ENCODE assay signal across 16 cellular contexts in genomic region chr7:93016681-93017349, GRCh38.
DNase-seq lines count a peak whose midpoint lies in the region; ATAC-seq and TF ChIP-seq lines count a peak whose summit lies in the region.
"Had no signal": no experiment of that assay in that cellular context is flagged by ENCODE, and none has a peak within 500 bp of the region (broad histone marks: within the 10 kb centered on the region; RNA-seq: fewer than 3 reads in every experiment).

No MANE protein-coding gene starts in this region.

- H2BK15ac ChIP-seq in neuronal stem cell (ENCODE audit: low read length), result no peak overlapping the region

- CTCF ChIA-PET in CD8-positive, alpha-beta T cell (lab: Charles Lee), result no interaction called here

- no peak overlapping the region for H3K14ac ChIP-seq in neuronal stem cell (ENCODE audit: low read length)

- H3K9ac ChIP-seq in neuronal stem cell (ENCODE audit: low read depth, low read length, poor library complexity), result no peak overlapping the region

- WGBS in neuronal stem cell (ENCODE audit: extremely low coverage in 2 of 2, insufficient read length in 2 of 2, insufficient replicate concordance in 1 of 2), 2 donors, result no CpG with 5 or more reads among the region's 8 CpGs

- no peak for DNase-seq in CD8-positive, alpha-beta T cell
- DNase-seq in NCI-H2227 treated with DMSO at 0.1 percent for 48 hours (lab: John Stamatoyannopoulos, UW), result peak; percentile 25
- DNase-seq in fibroblast of mammary gland (ENCODE audit: low read depth), result peak; percentile 59
- no peak for DNase-seq in neuronal stem cell (ENCODE audit: low spot score)
- no peak for DNase-seq in activated gamma-delta T cell treated with Interleukin-2 at 50 U/mL for 16 hours
- DNase-seq in NCI-H2081 (lab: John Stamatoyannopoulos, UW), result no peak
- DNase-seq in SKM-1 (lab: John Stamatoyannopoulos, UW; ENCODE audit: unreplicated experiment), result no peak
- DNase-seq: activated B cell treated with CpG ODN at 0.5 μM for 24 hours; NCI-H1092; NCI-H345; nucleus accumbens; stimulated activated naive B cell treated with anti-CD40 and anti-IgM and Interleukin-4, amounts not matched to agents 10 μg/mL and 1 μg/mL and 100 μg/mL, for 72 hours; trophoblast cell had no signal

- H3K27ac Mint-ChIP-seq in CD8-positive, alpha-beta T cell, result peak overlapping the region; percentile 28
- H3K27ac Mint-ChIP-seq: activated B cell treated with CpG ODN at 0.5 μM for 24 hours; activated naive CD4-positive, alpha-beta T cell treated with anti-CD3 and anti-CD28 coated beads for 36 hours had no signal

- no peaks in the 10 kb centered on the region for H3K9me3 ChIP-seq in CD8-positive, alpha-beta T cell (ENCODE audit: low read length)
- H3K9me3 ChIP-seq in neuronal stem cell (replicated peaks in 1 of 2; ENCODE audit: control insufficient read depth in 2 of 2, insufficient read depth in 1 of 2, low read depth in 1 of 2, low read length in 2 of 2), result no peaks in the 10 kb centered on the region

- H3K27ac ChIP-seq in CD8-positive, alpha-beta T cell (ENCODE audit: low read depth, low read length), result no peak overlapping the region
- H3K27ac ChIP-seq in neuronal stem cell (replicated peaks; ENCODE audit: low read length), result peak overlapping the region; percentile 8

- H3K79me1 ChIP-seq in neuronal stem cell (ENCODE audit: low read depth, low read length), result no peaks in the 10 kb centered on the region

- no peak overlapping the region for H4K8ac ChIP-seq in neuronal stem cell (ENCODE audit: low read depth, low read length)

- intact Hi-C loops in CD8-positive, alpha-beta T cell (cut with DNase I, micrococcal nuclease), result no loop called here

- H3K4me1 Mint-ChIP-seq in CD8-positive, alpha-beta T cell (ENCODE audit: low read depth), result peaks cover 13% of the 10 kb centered on the region
- H3K4me1 Mint-ChIP-seq: activated B cell treated with CpG ODN at 0.5 μM for 24 hours had no signal

- no peak overlapping the region for H2BK5ac ChIP-seq in neuronal stem cell (ENCODE audit: low read length)

- H3K27me3 ChIP-seq in CD8-positive, alpha-beta T cell (ENCODE audit: insufficient read depth, low read length), result no peaks in the 10 kb centered on the region
- H3K27me3 ChIP-seq in neuronal stem cell (ENCODE audit: control insufficient read depth in 3 of 3, insufficient read depth in 3 of 3, low read depth in 1 of 3, low read length in 3 of 3), result no peaks in the 10 kb centered on the region

- no peaks in the 10 kb centered on the region for H3K36me3 Mint-ChIP-seq in CD8-positive, alpha-beta T cell
- H3K36me3 Mint-ChIP-seq: stimulated activated naive B cell treated with anti-CD40 and anti-IgM and Interleukin-4, amounts not matched to agents 10 μg/mL and 1 μg/mL and 100 μg/mL, for 72 hours had no signal

- H2BK120ac ChIP-seq in neuronal stem cell (ENCODE audit: low read depth, low read length), result no peak overlapping the region

- POLR2A ChIA-PET in CD8-positive, alpha-beta T cell (lab: Charles Lee), result no interaction called here

- H3K4ac ChIP-seq in neuronal stem cell (ENCODE audit: low read length), result no peak overlapping the region

- no peaks in the 10 kb centered on the region for H3K27me3 Mint-ChIP-seq in CD8-positive, alpha-beta T cell (ENCODE audit: low read depth)
- H3K27me3 Mint-ChIP-seq: activated B cell treated with CpG ODN at 0.5 μM for 24 hours; stimulated activated naive B cell treated with anti-CD40 and anti-IgM and Interleukin-4, amounts not matched to agents 10 μg/mL and 1 μg/mL and 100 μg/mL, for 72 hours had no signal

- H3K9me3 Mint-ChIP-seq in CD8-positive, alpha-beta T cell, result no peaks in the 10 kb centered on the region
- H3K9me3 Mint-ChIP-seq: activated B cell treated with CpG ODN at 0.5 μM for 24 hours; activated naive CD4-positive, alpha-beta T cell treated with anti-CD3 and anti-CD28 coated beads for 36 hours had no signal

- ATAC-seq in CD8-positive, alpha-beta T cell, result no peak
- ATAC-seq in HG02884 (IDR thresholded peaks at IDR 0.05; ENCODE audit: unreplicated experiment), result no peak

- no peak overlapping the region for H3K4me3 Mint-ChIP-seq in CD8-positive, alpha-beta T cell
- H3K4me3 Mint-ChIP-seq: activated B cell treated with CpG ODN at 0.5 μM for 24 hours; activated naive CD4-positive, alpha-beta T cell treated with anti-CD3 and anti-CD28 coated beads for 36 hours; stimulated activated naive B cell treated with anti-CD40 and anti-IgM and Interleukin-4, amounts not matched to agents 10 μg/mL and 1 μg/mL and 100 μg/mL, for 72 hours had no signal

- H3K23ac ChIP-seq in neuronal stem cell (ENCODE audit: low read depth, low read length, poor library complexity), result no peak overlapping the region

- no peak overlapping the region for H2BK12ac ChIP-seq in neuronal stem cell (ENCODE audit: low read length)

- no peak overlapping the region for H3K4me2 ChIP-seq in neuronal stem cell (ENCODE audit: insufficient read depth, low read length, poor library complexity, severe bottlenecking)

- no peak for TF ChIP-seq CTCF in CD8-positive, alpha-beta T cell (IDR thresholded peaks at IDR 0.05)
- no peak for TF ChIP-seq CTCF in fibroblast of mammary gland (conservative IDR thresholded peaks at IDR 0.05; ENCODE audit: control insufficient read depth, insufficient read depth, low read depth, low read length)

- no peaks in the 10 kb centered on the region for H3K36me3 ChIP-seq in CD8-positive, alpha-beta T cell (ENCODE audit: insufficient read depth, low read length)
- H3K36me3 ChIP-seq in neuronal stem cell (replicated peaks in 1 of 2; ENCODE audit: control insufficient read depth in 2 of 2, insufficient read depth in 2 of 2, low read length in 2 of 2), result no peaks in the 10 kb centered on the region

- no peak overlapping the region for H3K18ac ChIP-seq in neuronal stem cell (ENCODE audit: low read length)

- H3K4me3 ChIP-seq in CD8-positive, alpha-beta T cell (ENCODE audit: low read depth, low read length), result no peak overlapping the region
- H3K4me3 ChIP-seq in fibroblast of mammary gland (ENCODE audit: control insufficient read depth, low read depth, low read length), result no peak overlapping the region
- H3K4me3 ChIP-seq in neuronal stem cell (ENCODE audit: low read length in 2 of 2), result no peak overlapping the region
- H3K4me3 ChIP-seq: skin epidermis had no signal

- no peak overlapping the region for H4K91ac ChIP-seq in neuronal stem cell (ENCODE audit: low read depth, low read length, poor library complexity)

- H3K4me1 ChIP-seq in CD8-positive, alpha-beta T cell (ENCODE audit: insufficient read depth, low read length), result peaks cover 4% of the 10 kb centered on the region
- H3K4me1 ChIP-seq in neuronal stem cell (ENCODE audit: control insufficient read depth in 2 of 2, insufficient read depth in 1 of 2, low read depth in 1 of 2, low read length in 2 of 2), result peaks cover 3 to 24% of the 10 kb centered on the region in 2 donors

- no peak overlapping the region for H2AK5ac ChIP-seq in neuronal stem cell (ENCODE audit: low read depth, low read length)

- peak overlapping the region; percentile 84 for H2AFZ ChIP-seq in neuronal stem cell (ENCODE audit: low read length)

Comparison
In these comparisons a context has a peak if more than half of its experiments do, and no peak if none do; other contexts are left out.
1. DNase-seq: peak in NCI-H2227 treated with DMSO at 0.1 percent for 48 hours (single experiment) and fibroblast of mammary gland (single experiment); none in CD8-positive, alpha-beta T cell (0 of 7), neuronal stem cell (single experiment), activated gamma-delta T cell treated with Interleukin-2 at 50 U/mL for 16 hours (single experiment), NCI-H2081 (0 of 2) and SKM-1 (single experiment).